Comparison of ENCODE assay signal across 14 cellular contexts in genomic region chr2:100283724-100284501, GRCh38. TPM values are rescaled to one million over a fixed set of nuclear protein-coding genes. Genes with fewer than 3 reads are reported as not detected.
A peak's percentile ranks its signal among the peaks of the same experiment; 100 is the strongest.
DNase-seq lines count a peak whose midpoint lies in the region; ATAC-seq, FAIRE-seq and TF ChIP-seq lines count a peak whose summit lies in the region.
"Had no signal": no experiment of that assay in that cellular context is flagged by ENCODE, and none has a peak within 500 bp of the region (broad histone marks: within the 10 kb centered on the region; RNA-seq: fewer than 3 reads in every experiment).

No MANE protein-coding gene starts in this region.

- TF ChIP-seq POLR2A in H54 (IDR thresholded peaks at IDR 0.05; ENCODE audit: low read depth, low read length) = no peak

- FAIRE-seq in H54 (lab: Jason Lieb, UNC) = peak; percentile 90
- FAIRE-seq: TTC549 had no signal

- DNase-seq in H54 (ENCODE audit: insufficient read length, low spot score) (peak; percentile 68), NCI-H446 treated with DMSO at 0.1 percent for 48 hours (lab: John Stamatoyannopoulos, UW) (peak; percentile 50), astrocyte of the hippocampus (ENCODE audit: low read depth, low spot score) (peak; percentile 77), mucosa of gallbladder (ENCODE audit: low spot score) (peak; percentile 84), NCI-H69 (lab: John Stamatoyannopoulos, UW) (no peak), LoVo (ENCODE audit: low spot score) (no peak)
- DNase-seq: effector memory CD4-positive, alpha-beta T cell; left cardiac atrium; NCI-H1930; nephron progenitor cell; Peyer's patch had no signal

- no peak for ATAC-seq in HG03045 (IDR thresholded peaks at IDR 0.05; ENCODE audit: unreplicated experiment)
- ATAC-seq in HG03469 (IDR thresholded peaks at IDR 0.05; ENCODE audit: unreplicated experiment) = no peak
- ATAC-seq: left cardiac atrium had no signal

RNA-seq across cellular contexts. Expression of gene LONRF2, which starts 38.4 kb away (rescaled TPM):
- 11.2 TPM for total RNA-seq in mucosa of gallbladder

Comparison
In these comparisons a context has a peak if more than half of its experiments do, and no peak if none do; other contexts are left out.
1. DNase-seq: peak in H54 (single experiment), NCI-H446 treated with DMSO at 0.1 percent for 48 hours (single experiment), astrocyte of the hippocampus (single experiment) and mucosa of gallbladder (single experiment); none in NCI-H69 (single experiment) and LoVo (single experiment).